Comparison of ENCODE assay signal across 8 cellular contexts in the genomic region with DNA sequence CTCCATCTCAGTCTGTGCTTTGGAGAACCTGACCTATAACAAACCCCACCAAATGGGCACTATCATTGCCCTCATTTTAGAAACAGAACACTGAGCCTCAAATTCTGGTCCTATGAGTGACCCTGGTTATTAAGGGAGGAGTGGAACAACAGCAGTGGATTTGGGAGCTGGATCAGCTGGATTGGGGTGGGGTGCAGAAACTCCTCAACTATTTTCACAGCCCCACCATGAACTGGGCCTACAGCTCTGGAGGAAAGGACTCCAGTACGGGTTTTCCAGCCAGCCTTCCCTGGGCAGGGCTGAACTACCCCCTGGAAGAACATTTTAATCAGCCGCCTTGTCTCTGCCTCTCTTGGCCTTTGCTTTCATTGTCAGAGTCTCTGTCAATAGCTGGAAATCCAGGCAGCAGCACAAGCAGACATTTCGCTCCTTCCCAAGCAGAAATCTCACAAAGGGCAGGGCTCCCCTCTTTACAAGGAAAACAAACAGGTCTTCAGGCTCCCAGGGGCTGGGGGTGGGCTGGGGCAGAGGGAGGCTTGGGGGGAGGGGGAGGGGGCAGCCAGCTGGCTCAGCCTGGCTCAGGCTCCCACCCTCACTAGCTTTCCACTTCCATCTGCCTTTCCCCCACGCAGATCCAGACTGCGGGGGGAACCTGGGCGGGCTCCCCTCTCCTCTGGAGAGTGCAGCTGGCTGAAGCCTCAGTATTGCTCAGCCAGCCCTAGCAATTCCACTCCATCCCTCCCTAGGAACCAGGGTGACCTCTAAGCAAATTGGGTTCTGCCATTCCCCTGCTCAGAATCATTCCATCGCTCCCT. TPM values are rescaled to one million over a fixed set of nuclear protein-coding genes. Genes with fewer than 3 reads are reported as not detected.
DNase-seq lines count a peak whose midpoint lies in the region; ATAC-seq and TF ChIP-seq lines count a peak whose summit lies in the region.

No MANE protein-coding gene starts in this region.

- CTCF ChIA-PET in HEK293T (lab: Yijun Ruan, JAX): interaction anchor here (1.5 to 1.8 kb wide), 2 partner anchors 8 to 10 kb away, joined by 5 to 7 read pairs; no protein-coding TSS in a partner anchor
- CTCF ChIA-PET in activated CD4-positive, alpha-beta T cell treated with anti-CD3 and anti-CD28 coated beads for 36 hours (lab: Charles Lee): no interaction called here

- peak overlapping the region; percentile 43 for H3K4me3 Mint-ChIP-seq in chondrocyte (ENCODE audit: unreplicated experiment)
- no peak overlapping the region for H3K4me3 Mint-ChIP-seq in activated CD4-positive, alpha-beta T cell treated with anti-CD3 and anti-CD28 coated beads for 36 hours

- H3K27ac Mint-ChIP-seq in chondrocyte (ENCODE audit: unreplicated experiment): peak overlapping the region; percentile 34
- H3K27ac Mint-ChIP-seq in activated CD4-positive, alpha-beta T cell treated with anti-CD3 and anti-CD28 coated beads for 36 hours: no peak overlapping the region

- H3K4me3 ChIP-seq in testis: no peak overlapping the region

- peaks cover 8% of the 10 kb centered on the region for H3K4me1 ChIP-seq in testis

- TF ChIP-seq CTCF in chondrocyte (IDR thresholded peaks at IDR 0.05) (no peak), testis (IDR thresholded peaks at IDR 0.05) (no peak)

- no peaks in the 10 kb centered on the region for H3K9me3 Mint-ChIP-seq in chondrocyte (ENCODE audit: low read depth)
- no peaks in the 10 kb centered on the region for H3K9me3 Mint-ChIP-seq in activated CD4-positive, alpha-beta T cell treated with anti-CD3 and anti-CD28 coated beads for 36 hours (ENCODE audit: low read depth)

- H3K36me3 Mint-ChIP-seq in chondrocyte (ENCODE audit: low read depth): no peaks in the 10 kb centered on the region
- no peaks in the 10 kb centered on the region for H3K36me3 Mint-ChIP-seq in activated CD4-positive, alpha-beta T cell treated with anti-CD3 and anti-CD28 coated beads for 36 hours (ENCODE audit: low read depth)

- intact Hi-C loops in testis (cut with DNase I; ENCODE audit: low total_unique reads): no loop called here
- intact Hi-C loops in activated CD4-positive, alpha-beta T cell treated with anti-CD3 and anti-CD28 coated beads for 36 hours (cut with DNase I, micrococcal nuclease): no loop called here

- H3K4me1 Mint-ChIP-seq in chondrocyte (ENCODE audit: low read depth): peaks cover 18% of the 10 kb centered on the region
- no peaks in the 10 kb centered on the region for H3K4me1 Mint-ChIP-seq in activated CD4-positive, alpha-beta T cell treated with anti-CD3 and anti-CD28 coated beads for 36 hours

- no peak for TF ChIP-seq POLR2A in testis (IDR thresholded peaks at IDR 0.05)

- POLR2A ChIA-PET in HEK293T (lab: Yijun Ruan, JAX): interaction anchor here (0.9 to 5.2 kb wide), 4 partner anchors 11 to 143 kb away, joined by 3 to 108 read pairs (median 3); a partner anchor contains a TSS
- POLR2A ChIA-PET in activated CD4-positive, alpha-beta T cell treated with anti-CD3 and anti-CD28 coated beads for 36 hours (lab: Charles Lee): no interaction called here

- no peaks in the 10 kb centered on the region for H3K9me3 ChIP-seq in testis

- peaks cover 30% of the 10 kb centered on the region for H3K27me3 Mint-ChIP-seq in chondrocyte (ENCODE audit: low read depth)
- peaks cover 3% of the 10 kb centered on the region for H3K27me3 Mint-ChIP-seq in activated CD4-positive, alpha-beta T cell treated with anti-CD3 and anti-CD28 coated beads for 36 hours

- no peaks in the 10 kb centered on the region for H3K36me3 ChIP-seq in testis (ENCODE audit: low read depth, missing control alignments)

- 7 to 12% methylated on average over 7 of the region's 7 CpGs for WGBS in testis, 2 donors

- ATAC-seq in left lobe of liver: peak; percentile 93
- no peak for ATAC-seq in GM18519 (IDR thresholded peaks at IDR 0.05; ENCODE audit: low FRiP score, unreplicated experiment)
- no peak for ATAC-seq in activated CD4-positive, alpha-beta T cell treated with anti-CD3 and anti-CD28 coated beads for 36 hours

- peak; percentile 79 for DNase-seq in HEK293T (ENCODE audit: extremely low spot score)
- DNase-seq in NCI-H524 (lab: John Stamatoyannopoulos, UW): peak; percentile 96 to 98
- no peak for DNase-seq in chondrocyte (ENCODE audit: low spot score)
- peak; percentile 73 for DNase-seq in left lobe of liver (ENCODE audit: low spot score)
- DNase-seq in testis: peak; percentile 93
- no peak for DNase-seq in GM19240 (ENCODE audit: insufficient read length, low spot score)
- no peak for DNase-seq in activated CD4-positive, alpha-beta T cell treated with anti-CD3 and anti-CD28 coated beads for 36 hours

- peak overlapping the region; percentile 84 for H3K27ac ChIP-seq in testis

- no peaks in the 10 kb centered on the region for H3K27me3 ChIP-seq in testis

TF ChIP-seq in HEK293T, 16 proteins besides CTCF, POLR2A, EP300 and RAD21:
- TF ChIP-seq FOXM1 (IDR thresholded peaks at IDR 0.05; ENCODE audit: borderline replicate concordance) (peak; percentile 80), ARNT (IDR thresholded peaks at IDR 0.05) (no peak), BHLHE40 (IDR thresholded peaks at IDR 0.05; ENCODE audit: borderline replicate concordance) (no peak), ZNF384 (IDR thresholded peaks at IDR 0.05) (peak; percentile 96), SP1 (IDR thresholded peaks at IDR 0.05) (no peak), L3MBTL2 (conservative IDR thresholded peaks at IDR 0.05) (no peak), ELF4 (IDR thresholded peaks at IDR 0.05) (no peak)
- TF ChIP-seq, protein P1, sequence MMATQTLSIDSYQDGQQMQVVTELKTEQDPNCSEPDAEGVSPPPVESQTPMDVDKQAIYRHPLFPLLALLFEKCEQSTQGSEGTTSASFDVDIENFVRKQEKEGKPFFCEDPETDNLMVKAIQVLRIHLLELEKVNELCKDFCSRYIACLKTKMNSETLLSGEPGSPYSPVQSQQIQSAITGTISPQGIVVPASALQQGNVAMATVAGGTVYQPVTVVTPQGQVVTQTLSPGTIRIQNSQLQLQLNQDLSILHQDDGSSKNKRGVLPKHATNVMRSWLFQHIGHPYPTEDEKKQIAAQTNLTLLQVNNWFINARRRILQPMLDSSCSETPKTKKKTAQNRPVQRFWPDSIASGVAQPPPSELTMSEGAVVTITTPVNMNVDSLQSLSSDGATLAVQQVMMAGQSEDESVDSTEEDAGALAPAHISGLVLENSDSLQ (IDR thresholded peaks at IDR 0.05): peak; percentile 57; the same call in 1 of the 2 replicates

RNA-seq across cellular contexts. Expression of a gene that starts 13.7 kb away (rescaled TPM):
- total RNA-seq in chondrocyte (36.9 to 53.4 TPM (median 51.3 TPM) in 3 replicates), left lobe of liver (7.0 TPM), testis (100 to 1,000 TPM in 1 of 2 donors, 10 to 100 TPM in 1; 99.5 to 139 TPM)
- 60.5 TPM for polyA plus RNA-seq in testis (ENCODE audit: insufficient read depth, low read depth, low replicate concordance)
- total RNA-seq in activated CD4-positive, alpha-beta T cell treated with anti-CD3 and anti-CD28 coated beads for 36 hours: 10 to 100 TPM; 89.2 to 97.6 TPM

Comparison
In these comparisons a context has a peak if more than half of its experiments do, and no peak if none do; other contexts are left out.
1. DNase-seq: peak in HEK293T (single experiment), NCI-H524 (2 of 2), left lobe of liver (single experiment) and testis (single experiment); none in chondrocyte (single experiment), GM19240 (single experiment) and activated CD4-positive, alpha-beta T cell treated with anti-CD3 and anti-CD28 coated beads for 36 hours (single experiment).